Comparison of ENCODE assay signal across 22 cellular contexts in the genomic region with DNA sequence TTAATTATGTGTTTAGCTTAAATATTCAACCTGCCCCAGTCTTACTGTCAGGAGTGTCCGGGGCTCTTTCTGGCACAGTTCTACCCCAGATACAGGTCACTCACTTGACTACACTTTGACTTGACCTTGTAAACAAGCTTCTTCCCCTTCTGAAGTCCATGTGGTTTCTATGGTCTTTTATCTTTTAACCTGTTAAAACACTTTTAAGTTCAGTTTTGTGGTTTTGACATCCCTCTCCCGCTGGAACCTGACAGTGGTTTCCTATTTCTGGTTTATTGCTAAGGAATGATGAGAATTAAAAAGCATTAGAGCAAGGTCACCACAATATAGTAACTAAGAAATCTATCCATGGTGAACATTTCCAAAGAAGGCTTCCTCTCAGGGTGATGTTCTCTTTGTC.
"Had no signal": no experiment of that assay in that cellular context is flagged by ENCODE, and none has a peak within 500 bp of the region (broad histone marks: within the 10 kb centered on the region; RNA-seq: fewer than 3 reads in every experiment).

No MANE protein-coding gene starts in this region.

- H3K9me3 Mint-ChIP-seq: stimulated activated memory B cell treated with anti-CD40 and anti-IgM and Interleukin-4, amounts not matched to agents 10 μg/mL and 1 μg/mL and 100 μg/mL, for 72 hours; stimulated activated naive CD8-positive, alpha-beta T cell treated with anti-CD3 and anti-CD28 coated beads, Interleukin-15, Interleukin-2, amounts not matched to agents 100 ng/mL and 50 ng/mL, for 24 hours had no signal

- DNase-seq: dorsolateral prefrontal cortex; effector CD8-positive, alpha-beta T cell; esophagus squamous epithelium; foreskin keratinocyte; left colon; left ventricle myocardium superior; mesendoderm; naive B cell; spleen; stimulated activated CD4-positive, alpha-beta T cell treated with anti-CD3 and anti-CD28 coated beads, Interleukin-15, amount 100 ng/mL, for 24 hours; stimulated activated CD4-positive, alpha-beta T cell treated with anti-CD3 and anti-CD28 coated beads, Interleukin-1b, Interleukin-23, amount 100 ng/mL, for 48 hours; stimulated activated CD4-positive, alpha-beta T cell treated with anti-CD3 and anti-CD28 coated beads, Interleukin-4, amount 100 ng/mL, for 24 hours; tibial artery; upper lobe of left lung; uterus had no signal

- H3K27ac ChIP-seq: coronary artery, dorsolateral prefrontal cortex, esophagus squamous epithelium, foreskin keratinocyte, hepatocyte, spleen, tibial artery, upper lobe of left lung, uterus had no signal

- H3K79me2 ChIP-seq: hepatocyte had no signal

- H3K4me3 Mint-ChIP-seq: naive B cell; nephron; stimulated activated memory B cell treated with anti-CD40 and anti-IgM and Interleukin-4, amounts not matched to agents 10 μg/mL and 1 μg/mL and 100 μg/mL, for 72 hours; stimulated activated naive CD8-positive, alpha-beta T cell treated with anti-CD3 and anti-CD28 coated beads, Interleukin-15, Interleukin-2, amounts not matched to agents 100 ng/mL and 50 ng/mL, for 24 hours had no signal

- H3K4me2 ChIP-seq: hepatocyte had no signal

- H3K27me3 Mint-ChIP-seq: stimulated activated memory B cell treated with anti-CD40 and anti-IgM and Interleukin-4, amounts not matched to agents 10 μg/mL and 1 μg/mL and 100 μg/mL, for 72 hours; stimulated activated naive CD8-positive, alpha-beta T cell treated with anti-CD3 and anti-CD28 coated beads, Interleukin-15, Interleukin-2, amounts not matched to agents 100 ng/mL and 50 ng/mL, for 24 hours had no signal

- H3K36me3 Mint-ChIP-seq: naive B cell; stimulated activated memory B cell treated with anti-CD40 and anti-IgM and Interleukin-4, amounts not matched to agents 10 μg/mL and 1 μg/mL and 100 μg/mL, for 72 hours had no signal

- H3K4me1 Mint-ChIP-seq: naive B cell; stimulated activated memory B cell treated with anti-CD40 and anti-IgM and Interleukin-4, amounts not matched to agents 10 μg/mL and 1 μg/mL and 100 μg/mL, for 72 hours had no signal

- H3K4me1 ChIP-seq: esophagus squamous epithelium, foreskin keratinocyte, spleen, tibial artery, upper lobe of left lung, uterus had no signal

- ATAC-seq: foreskin keratinocyte; left colon; left ventricle myocardium superior; sciatic nerve; stimulated activated memory B cell treated with anti-CD40 and anti-IgM and Interleukin-4, amounts not matched to agents 10 μg/mL and 1 μg/mL and 100 μg/mL, for 72 hours had no signal

- H2AFZ ChIP-seq: hepatocyte had no signal

- H3K27me3 ChIP-seq: dorsolateral prefrontal cortex, esophagus squamous epithelium, foreskin keratinocyte, hepatocyte, spleen, tibial artery, upper lobe of left lung, uterus had no signal

- H3K4me3 ChIP-seq: coronary artery, dorsolateral prefrontal cortex, esophagus squamous epithelium, hepatocyte, lung, spleen, tibial artery, upper lobe of left lung, uterus had no signal

- H3K9me3 ChIP-seq: esophagus squamous epithelium, spleen, tibial artery, upper lobe of left lung, uterus had no signal

- H3K27ac Mint-ChIP-seq: stimulated activated memory B cell treated with anti-CD40 and anti-IgM and Interleukin-4, amounts not matched to agents 10 μg/mL and 1 μg/mL and 100 μg/mL, for 72 hours; stimulated activated naive CD8-positive, alpha-beta T cell treated with anti-CD3 and anti-CD28 coated beads, Interleukin-15, Interleukin-2, amounts not matched to agents 100 ng/mL and 50 ng/mL, for 24 hours had no signal

- H3K36me3 ChIP-seq: esophagus squamous epithelium, spleen, tibial artery, upper lobe of left lung, uterus had no signal
